Comparison of ENCODE assay signal across 9 cellular contexts in the genomic region with DNA sequence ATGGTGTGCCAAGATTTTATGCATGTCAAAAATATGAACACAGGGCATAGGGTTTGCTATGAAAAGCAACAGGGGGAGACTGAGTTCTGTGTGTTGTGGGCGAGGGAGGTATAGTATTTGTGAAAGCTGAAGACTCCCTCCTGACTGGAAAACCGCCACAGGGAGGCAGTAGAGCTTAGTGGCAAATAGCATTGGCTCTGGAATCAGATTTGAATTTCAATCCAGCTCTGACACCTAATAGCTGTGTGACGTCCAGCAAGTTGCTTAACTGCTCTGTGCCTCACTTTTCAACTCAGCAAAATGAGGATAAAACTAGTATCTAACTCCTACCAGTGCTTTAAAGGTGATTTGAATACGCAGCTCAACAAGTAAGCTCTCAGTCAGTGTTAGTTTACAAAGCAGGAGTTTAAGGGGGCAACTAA. TPM values are rescaled to one million over a fixed set of nuclear protein-coding genes. Genes with fewer than 3 reads are reported as not detected.
A peak's percentile ranks its signal among the peaks of the same experiment; 100 is the strongest.
DNase-seq lines count a peak whose midpoint lies in the region; ATAC-seq, FAIRE-seq and TF ChIP-seq lines count a peak whose summit lies in the region.
"Had no signal": no experiment of that assay in that cellular context is flagged by ENCODE, and none has a peak within 500 bp of the region (broad histone marks: within the 10 kb centered on the region; RNA-seq: fewer than 3 reads in every experiment).

No MANE protein-coding gene starts in this region.

- intact Hi-C loops in right cardiac atrium (cut with DNase I) = no loop called here
- intact Hi-C loops in GM12878 (cut with micrococcal nuclease; ENCODE audit: unreplicated experiment) = loop anchor here (2.0 kb wide), 1 partner anchor 405 kb away; no protein-coding TSS in a partner anchor

- H3K27me3 Mint-ChIP-seq in nephron (ENCODE audit: low read depth) = no peaks in the 10 kb centered on the region
- H3K27me3 Mint-ChIP-seq: brain had no signal

- H3K9me3 ChIP-seq in cardiac muscle cell (ENCODE audit: low read depth) (no peaks in the 10 kb centered on the region), right cardiac atrium (ENCODE audit: control insufficient read depth, low read length) (no peaks in the 10 kb centered on the region), GM12878 (replicated peaks; ENCODE audit: control insufficient read depth, insufficient read depth, low read length) (no peaks in the 10 kb centered on the region)

- FAIRE-seq in GM12878 (lab: Jason Lieb, UNC) = no peak

- no peak overlapping the region for H3K4me3 Mint-ChIP-seq in nephron
- H3K4me3 Mint-ChIP-seq: brain had no signal

- CTCF ChIA-PET in GM12878 (lab: Yijun Ruan, JAX) = interaction anchor here (0.6 to 2.5 kb wide), 12 partner anchors 24 to 409 kb away, joined by 3 to 8 read pairs (median 6); no protein-coding TSS in a partner anchor

- no peaks in the 10 kb centered on the region for H3K9me3 Mint-ChIP-seq in nephron

- no peak for TF ChIP-seq EP300 in GM12878 (IDR thresholded peaks at IDR 0.05; ENCODE audit: borderline replicate concordance in 1 of 2, control insufficient read depth in 1 of 2, low read depth in 2 of 2, low read length in 2 of 2)

- H3K27ac Mint-ChIP-seq in nephron = no peak overlapping the region

- WGBS in right cardiac atrium = 55% methylated on average over 4 of the region's 4 CpGs
- WGBS in GM12878 (ENCODE audit: insufficient coverage, insufficient replicate concordance, low lambda C conversion rate, missing lambda C conversion rate) = 21% methylated on average over 4 of the region's 4 CpGs

- no peaks in the 10 kb centered on the region for H3K79me2 ChIP-seq in GM12878 (ENCODE audit: control insufficient read depth, insufficient read depth, low read length)

- no peak overlapping the region for H2AFZ ChIP-seq in GM12878 (ENCODE audit: control insufficient read depth, low read depth, low read length)

- no peak overlapping the region for H3K4me2 ChIP-seq in GM12878 (ENCODE audit: control insufficient read depth, insufficient read depth)

- H3K9ac ChIP-seq in GM12878 (ENCODE audit: control insufficient read depth, insufficient read depth, low read length) = no peak overlapping the region

- no peaks in the 10 kb centered on the region for H3K36me3 ChIP-seq in cardiac muscle cell
- no peaks in the 10 kb centered on the region for H3K36me3 ChIP-seq in GM12878 (ENCODE audit: control insufficient read depth in 2 of 2, insufficient read depth in 2 of 2, low read length in 1 of 2)

- TF ChIP-seq POLR2A in GM12878 (IDR thresholded peaks at IDR 0.05; ENCODE audit: low read depth, low read length) = no peak

- H3K36me3 Mint-ChIP-seq in nephron (ENCODE audit: low read depth) = no peaks in the 10 kb centered on the region
- H3K36me3 Mint-ChIP-seq: brain had no signal

- peaks cover 27% of the 10 kb centered on the region for H3K4me1 Mint-ChIP-seq in nephron

- POLR2A ChIA-PET in GM12878 (lab: Charles Lee) = no interaction called here

- H3K4me1 ChIP-seq in cardiac muscle cell (ENCODE audit: low read depth) (no peaks in the 10 kb centered on the region), right cardiac atrium (ENCODE audit: control insufficient read depth, insufficient read depth, low read length) (peaks cover 5% of the 10 kb centered on the region), GM12878 (ENCODE audit: control insufficient read depth, insufficient read depth, low read length) (peaks cover 9% of the 10 kb centered on the region)

- H4K20me1 ChIP-seq in GM12878 (ENCODE audit: control insufficient read depth, insufficient read depth) = no peaks in the 10 kb centered on the region

- BruUV-seq in GM12878 (replicated peaks; lab: Mats Ljungman, UMichigan) = no TSS peak

- no peak overlapping the region for H3K27ac ChIP-seq in cardiac muscle cell
- H3K27ac ChIP-seq in right cardiac atrium (ENCODE audit: low read length) = no peak overlapping the region
- no peak overlapping the region for H3K27ac ChIP-seq in GM12878 (ENCODE audit: control insufficient read depth, insufficient read depth)

- in situ Hi-C loops in SK-MEL-5 (cut with HindIII; ENCODE audit: low pct_unique_long_range_greater_than_20kb, low sequenced_read_pairs) (no loop called here), GM12878 (cut with MboI) (no loop called here)

- RAD21 ChIA-PET in GM12878 (lab: Charles Lee; ENCODE audit: unreplicated experiment) = interaction anchor here (0.7 to 1.8 kb wide), 8 partner anchors 42 to 409 kb away, joined by 3 to 4 read pairs (median 3); a partner anchor contains a TSS

- H3K27me3 ChIP-seq in cardiac muscle cell = no peaks in the 10 kb centered on the region
- no peaks in the 10 kb centered on the region for H3K27me3 ChIP-seq in right cardiac atrium (ENCODE audit: control insufficient read depth, insufficient read depth)
- no peaks in the 10 kb centered on the region for H3K27me3 ChIP-seq in GM12878 (replicated peaks in 1 of 2; ENCODE audit: control insufficient read depth in 2 of 2, insufficient read depth in 2 of 2, low read length in 1 of 2)

- SMC1A ChIA-PET in GM12878 (lab: Charles Lee; ENCODE audit: uncharacterized antibody, unreplicated experiment) = interaction anchor here (0.9 to 1.4 kb wide), 7 partner anchors 81 to 405 kb away, joined by 3 to 6 read pairs (median 3); no protein-coding TSS in a partner anchor

- TF ChIP-seq RAD21 in GM12878 (IDR thresholded peaks at IDR 0.05; ENCODE audit: insufficient read depth, low read depth, low read length) = peak; percentile 25; the same call in 1 of the 2 replicates

- TF ChIP-seq CTCF in cardiac muscle cell (IDR thresholded peaks at IDR 0.05; ENCODE audit: low read depth, low read length) = peak; percentile 45
- TF ChIP-seq CTCF in GM12878 (IDR thresholded peaks at IDR 0.05 in 2 of 3, conservative IDR thresholded peaks at IDR 0.05 in 1 of 3; ENCODE audit: control insufficient read depth in 2 of 3, extremely low read depth in 1 of 3, insufficient read depth in 1 of 3, low read depth in 3 of 3, low read length in 3 of 3) = peak; percentile 31 to 58 (median 50)
- peak in 2 of 3 experiments; percentile 12 to 30 for TF ChIP-seq CTCF in nephron (IDR thresholded peaks at IDR 0.05; ENCODE audit: unreplicated experiment in 3 of 3)

- ATAC-seq in right cardiac atrium (no peak), GM12878 (peak; percentile 74), GM18909 (IDR thresholded peaks at IDR 0.05; ENCODE audit: poor library complexity, unreplicated experiment) (no peak), GM21367 (IDR thresholded peaks at IDR 0.05; ENCODE audit: unreplicated experiment) (no peak)

- H3K4me3 ChIP-seq in cardiac muscle cell (no peak overlapping the region), right cardiac atrium (ENCODE audit: low read length) (no peak overlapping the region), GM12878 (no peak overlapping the region)

- DNase-seq in cardiac muscle cell (ENCODE audit: low read depth in 1 of 2, low spot score in 1 of 2) (peak in 1 of 2 donors; percentile 51), right cardiac atrium (no peak), SK-MEL-5 (ENCODE audit: low read depth, low spot score) (peak; percentile 79), GM12878 (ENCODE audit: low read depth, low spot score) (no peak), ureter (ENCODE audit: low spot score) (no peak)

TF ChIP-seq in GM12878, 131 proteins besides CTCF, POLR2A, EP300 and RAD21:
- 0 out of 2 replicates have a peak, but pooled peaks have one; percentile 17 for TF ChIP-seq SMC3 (IDR thresholded peaks at IDR 0.05; ENCODE audit: borderline replicate concordance, low read length)
- peak; percentile 93; the same call in 1 of the 2 replicates for TF ChIP-seq SMARCA5 (IDR thresholded peaks at IDR 0.05)
- TF ChIP-seq ZSCAN29 (IDR thresholded peaks at IDR 0.05) = no peak

RNA-seq across cellular contexts. Expression of a gene that starts 22.0 kb away (rescaled TPM):
- 64.2 and 200 TPM in 2 replicates for total RNA-seq in cardiac muscle cell
- polyA plus RNA-seq in cardiac muscle cell = 129 and 452 TPM in 2 replicates
- 10 to 100 TPM; 16.7 to 29.5 (median 22.6) TPM for total RNA-seq in right cardiac atrium
- polyA plus RNA-seq in right cardiac atrium = 16.5 TPM
- 374 and 388 TPM in 2 replicates for total RNA-seq in SK-MEL-5 (2014; rRNA removed; shearing (Covaris generic))
- polyA plus RNA-seq in SK-MEL-5 (2015; cell fraction: cytosol; rRNA removed) = 404 and 461 TPM in 2 replicates
- polyA plus RNA-seq in SK-MEL-5 (2015; cell fraction: nucleus; rRNA removed) = 278 and 338 TPM in 2 replicates
- 26.9 and 31.7 TPM in 2 replicates for total RNA-seq in GM12878 (2013; cell fraction: nucleolus; rRNA removed)
- 202 and 211 TPM in 2 replicates for total RNA-seq in GM12878 (2014; rRNA removed)
- total RNA-seq in GM12878 (2014; rRNA removed; fragmentation: Illumina TruSeq; extraction: Trizol) = 244 and 260 TPM in 2 replicates
- 242 and 254 TPM in 2 replicates for total RNA-seq in GM12878 (2021)
- polyA plus RNA-seq in GM12878 (2011; ENCODE audit: low read depth) = 88.2 TPM
- polyA plus RNA-seq in GM12878 (2011; rRNA removed) = 201 and 232 TPM in 2 replicates
- polyA plus RNA-seq in GM12878 (2011; cell fraction: cytosol; rRNA removed) = 251 and 257 TPM in 2 replicates
- polyA plus RNA-seq in GM12878 (2011; cell fraction: nucleus; rRNA removed) = 136 and 222 TPM in 2 replicates
- 103 and 109 TPM in 2 replicates for polyA plus RNA-seq in GM12878 (2012)
- polyA plus RNA-seq in GM12878 (2014; fragmentation: Illumina TruSeq; extraction: Trizol) = 307 and 332 TPM in 2 replicates
- polyA plus RNA-seq in GM12878 (2014; fragmentation: Nextera tagmentation; extraction: Ambion mirVana) = 100 to 1,000 TPM; 647 to 731 TPM
- polyA plus RNA-seq in GM12878 (2014; rRNA removed) = 211 and 212 TPM in 2 replicates
- 100 to 1,000 TPM; 567 to 584 TPM for polyA plus RNA-seq in GM12878 (2016; fragmentation: Nextera tagmentation; extraction: Ambion mirVana)
- 333 and 392 TPM in 2 replicates for polyA minus RNA-seq in GM12878 (2011; rRNA and poly(A)+ RNA removed)
- polyA minus RNA-seq in GM12878 (2011; cell fraction: cytosol; rRNA and poly(A)+ RNA removed) = 116 and 120 TPM in 2 replicates
- 62.3 and 107 TPM in 2 replicates for polyA minus RNA-seq in GM12878 (2011; cell fraction: nucleus; rRNA and poly(A)+ RNA removed)
- total RNA-seq in ureter = 23.0 TPM
